ENCODE assay signal across 8 cellular contexts in genomic region chr1:154419620-154420020, GRCh38. TPM values are rescaled to one million over a fixed set of nuclear protein-coding genes. Genes with fewer than 3 reads are reported as not detected.
A peak's percentile ranks its signal among the peaks of the same experiment; 100 is the strongest.
DNase-seq lines count a peak whose midpoint lies in the region; ATAC-seq and TF ChIP-seq lines count a peak whose summit lies in the region.

No MANE protein-coding gene starts in this region.

- TF ChIP-seq POLR2A in NB4 (IDR thresholded peaks at IDR 0.05; ENCODE audit: extremely low read depth, insufficient read length) (no peak), gastrocnemius medialis (IDR thresholded peaks at IDR 0.05) (no peak)

- in situ Hi-C loops in gastrocnemius medialis (cut with MboI; ENCODE audit: low sequenced_read_pairs in 4 of 4), result no loop called here

- H3K9me3 ChIP-seq in left ventricle myocardium inferior (replicated peaks) (no peaks in the 10 kb centered on the region), gastrocnemius medialis (no peaks in the 10 kb centered on the region)

- TF ChIP-seq CTCF in BJ (IDR thresholded peaks at IDR 0.05; ENCODE audit: insufficient read depth, low read depth, low read length) (no peak), NB4 (IDR thresholded peaks at IDR 0.05; ENCODE audit: low read depth, low read length) (no peak), left ventricle myocardium inferior (IDR thresholded peaks at IDR 0.05; ENCODE audit: borderline replicate concordance) (no peak), gastrocnemius medialis (IDR thresholded peaks at IDR 0.05 in 4 of 5, conservative IDR thresholded peaks at IDR 0.05 in 1 of 5) (no peak)

- peak; percentile 57 for DNase-seq in BJ (ENCODE audit: low read depth)
- DNase-seq in NB4 (ENCODE audit: low read depth), result peak; percentile 81
- peak; percentile 59 for DNase-seq in amniotic stem cell (lab: John Stamatoyannopoulos, UW)
- peak; percentile 88 for DNase-seq in left ventricle myocardium inferior
- DNase-seq in gastrocnemius medialis, result peak; percentile 97 to 98
- DNase-seq in NCI-H1417 treated with DMSO at 0.1 percent for 48 hours (lab: John Stamatoyannopoulos, UW), result no peak
- no peak for DNase-seq in NCI-H128 (lab: John Stamatoyannopoulos, UW; ENCODE audit: unreplicated experiment)

- CTCF ChIA-PET in BJ (lab: Yijun Ruan, JAX), result interaction anchor here (0.6 to 2.6 kb wide), 6 partner anchors 11 to 514 kb away, joined by 3 to 11 read pairs (median 7); no protein-coding TSS in a partner anchor

- H3K4me1 ChIP-seq in left ventricle myocardium inferior, result peaks cover 97% of the 10 kb centered on the region
- H3K4me1 ChIP-seq in gastrocnemius medialis, result peaks cover 97% of the 10 kb centered on the region in 2 donors

- H3K36me3 ChIP-seq in BJ (ENCODE audit: control insufficient read depth, insufficient read depth, low read length), result no peaks in the 10 kb centered on the region
- no peaks in the 10 kb centered on the region for H3K36me3 ChIP-seq in left ventricle myocardium inferior
- no peaks in the 10 kb centered on the region for H3K36me3 ChIP-seq in gastrocnemius medialis

- H3K27ac ChIP-seq in left ventricle myocardium inferior (replicated peaks) (peak overlapping the region; percentile 98), gastrocnemius medialis (peak overlapping the region; percentile 99 to 100 (median 100))

- H3K4me3 ChIP-seq in BJ (ENCODE audit: low read depth, low read length), result no peak overlapping the region
- no peak overlapping the region for H3K4me3 ChIP-seq in NB4 (ENCODE audit: low read depth, low read length)
- peak overlapping the region; percentile 53 for H3K4me3 ChIP-seq in left ventricle myocardium inferior
- peak overlapping the region; percentile 34 to 49 (median 44) for H3K4me3 ChIP-seq in gastrocnemius medialis

- intact Hi-C loops in left ventricle myocardium inferior (cut with micrococcal nuclease), result no loop called here
- intact Hi-C loops in gastrocnemius medialis (cut with DNase I; ENCODE audit: low total_unique reads), result loop anchor here (1.0 to 10.0 kb wide), 4 partner anchors 12 to 785 kb away; partner anchors contain the start of genes CHTOP and TPM3

- POLR2A ChIA-PET in BJ (lab: Charles Lee), result interaction anchor here (0.5 kb wide), 1 partner anchor 91 kb away, joined by 3 read pairs; no protein-coding TSS in a partner anchor

- H3K27me3 ChIP-seq in BJ (ENCODE audit: control insufficient read depth, insufficient read depth, low read length), result no peaks in the 10 kb centered on the region
- H3K27me3 ChIP-seq in left ventricle myocardium inferior (ENCODE audit: low read depth), result no peaks in the 10 kb centered on the region
- H3K27me3 ChIP-seq in gastrocnemius medialis, result no peaks in the 10 kb centered on the region

- ATAC-seq in gastrocnemius medialis, result peak; percentile 49 to 52
- ATAC-seq in HG03520 (IDR thresholded peaks at IDR 0.05; ENCODE audit: unreplicated experiment), result no peak

RNA-seq across cellular contexts. Expression of gene IL6R, which starts 14.5 kb away (rescaled TPM):
- polyA plus RNA-seq in BJ (2011; rRNA removed), result 3.2 and 6.8 TPM in 2 replicates
- 3.0 and 6.7 TPM in 2 replicates for polyA minus RNA-seq in BJ (2011; rRNA and poly(A)+ RNA removed)
- total RNA-seq in left ventricle myocardium inferior, result 10.5 TPM
- total RNA-seq in gastrocnemius medialis, result 100 to 1,000 TPM; 271 to 435 (median 367) TPM

Comparison
In these comparisons a context has a peak if more than half of its experiments do, and no peak if none do; other contexts are left out.
1. DNase-seq: peak in BJ (single experiment), NB4 (single experiment), amniotic stem cell (single experiment), left ventricle myocardium inferior (single experiment) and gastrocnemius medialis (2 of 2); none in NCI-H1417 treated with DMSO at 0.1 percent for 48 hours (single experiment) and NCI-H128 (single experiment).
2. H3K4me3 ChIP-seq: peak in left ventricle myocardium inferior (single experiment) and gastrocnemius medialis (4 of 4); none in BJ (single experiment) and NB4 (single experiment).
3. RNA of gene IL6R, which starts 14.5 kb away (total RNA-seq): 271 to 435 TPM in gastrocnemius medialis; 10.5 TPM in left ventricle myocardium inferior (single experiment); every median in the first group is over 10 times any median in the second.